Comparison of ENCODE assay signal across 9 cellular contexts in the genomic region with DNA sequence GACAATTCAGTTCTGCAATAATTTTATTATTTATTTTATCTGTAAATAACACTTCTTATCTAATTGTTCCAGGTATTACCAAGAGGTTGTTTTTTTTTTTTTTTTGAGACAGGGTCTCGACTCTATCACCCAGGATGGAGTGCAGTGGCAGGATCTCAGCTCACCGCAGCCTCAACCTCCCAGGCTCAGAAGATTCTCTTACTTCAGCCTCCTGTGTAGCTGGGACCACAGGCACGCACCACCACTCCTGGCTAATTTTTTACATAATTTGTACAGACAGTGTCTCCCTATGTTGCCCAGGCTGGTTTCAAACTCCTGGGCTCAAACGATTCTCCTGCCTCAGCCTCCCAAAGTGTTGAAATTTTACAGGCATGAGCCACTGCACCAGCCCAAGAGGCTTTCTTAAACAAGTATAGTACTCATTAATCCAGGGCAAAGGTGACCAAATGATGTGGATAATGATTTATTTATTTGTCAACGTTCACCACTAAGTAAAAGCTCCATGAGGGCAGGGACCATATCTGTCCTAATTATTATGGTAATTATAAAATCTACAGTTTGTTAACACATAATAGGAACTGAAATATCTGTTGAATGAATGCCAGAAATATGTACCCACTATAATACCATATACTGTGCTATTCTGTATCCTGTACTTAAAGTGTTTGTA. TPM values are rescaled to one million over a fixed set of nuclear protein-coding genes. Genes with fewer than 3 reads are reported as not detected.
DNase-seq lines count a peak whose midpoint lies in the region; ATAC-seq and TF ChIP-seq lines count a peak whose summit lies in the region.
"Had no signal": no experiment of that assay in that cellular context is flagged by ENCODE, and none has a peak within 500 bp of the region (broad histone marks: within the 10 kb centered on the region; RNA-seq: fewer than 3 reads in every experiment).

No MANE protein-coding gene starts in this region.

- peak overlapping the region; percentile 79 for H3K27ac ChIP-seq in ACC112 (ENCODE audit: low read depth, low read length)
- peak overlapping the region; percentile 36; the same call in 1 of the 2 replicates for H3K27ac ChIP-seq in GM23338 (ENCODE audit: low read depth)
- peak overlapping the region; percentile 49 for H3K27ac ChIP-seq in muscle layer of duodenum (ENCODE audit: low read length)
- H3K27ac ChIP-seq in H9 (ENCODE audit: insufficient read length, low read depth, low read length) = no peak overlapping the region

- no peaks in the 10 kb centered on the region for H3K23me2 ChIP-seq in H9 (ENCODE audit: insufficient read length, low read depth, low read length, poor library complexity, severe bottlenecking)

- H3T11ph ChIP-seq in H9 (ENCODE audit: low read length) = no peak overlapping the region

- no peak overlapping the region for H3K18ac ChIP-seq in H9 (ENCODE audit: insufficient read length, low read depth, low read length)

- H3K4ac ChIP-seq in H9 (ENCODE audit: low read depth, low read length) = no peak overlapping the region

- no peak overlapping the region for H3K56ac ChIP-seq in H9 (ENCODE audit: insufficient read length, low read depth, low read length)

- no peaks in the 10 kb centered on the region for H3K9me2 ChIP-seq in GM23338 (ENCODE audit: insufficient read depth)

- H2BK12ac ChIP-seq in H9 (ENCODE audit: insufficient read length, low read depth, low read length) = no peak overlapping the region

- no peak for TF ChIP-seq CTCF in GM23338 (conservative IDR thresholded peaks at IDR 0.05; ENCODE audit: low read depth in 2 of 2)
- no peak for TF ChIP-seq CTCF in endothelial cell (IDR thresholded peaks at IDR 0.05; ENCODE audit: unreplicated experiment)
- no peak for TF ChIP-seq CTCF in H9 (conservative IDR thresholded peaks at IDR 0.05)

- H3K9me3 ChIP-seq in muscle layer of duodenum (ENCODE audit: control insufficient read depth in 1 of 2, low read length in 2 of 2) (no peaks in the 10 kb centered on the region), H9 (ENCODE audit: control insufficient read depth, low read depth, low read length) (no peaks in the 10 kb centered on the region)

- H3K4me3 ChIP-seq in ACC112 (ENCODE audit: low read depth, low read length) (no peak overlapping the region), GM23338 (no peak overlapping the region), muscle layer of duodenum (ENCODE audit: low read depth in 1 of 2, low read length in 2 of 2) (no peak overlapping the region)

- no peaks in the 10 kb centered on the region for H3F3A ChIP-seq in GM23338 (replicated peaks; ENCODE audit: low read depth)

- H2AFZ ChIP-seq in ACC112 (ENCODE audit: low read length, unreplicated experiment) (no peak overlapping the region), GM23338 (no peak overlapping the region), H9 (ENCODE audit: low read length) (no peak overlapping the region)

- H4K5ac ChIP-seq in H9 (ENCODE audit: insufficient read length, low read depth, low read length) = no peak overlapping the region

- peaks cover 18% of the 10 kb centered on the region for H3K4me1 ChIP-seq in ACC112 (ENCODE audit: control insufficient read depth, insufficient read depth, low read length, unreplicated experiment)
- peaks cover 21% of the 10 kb centered on the region for H3K4me1 ChIP-seq in GM23338 (ENCODE audit: insufficient read depth)
- no peaks in the 10 kb centered on the region for H3K4me1 ChIP-seq in muscle layer of duodenum (ENCODE audit: control insufficient read depth in 1 of 2, insufficient read depth in 2 of 2, low read length in 2 of 2)
- H3K4me1 ChIP-seq in H9 (ENCODE audit: insufficient read depth, low read length) = no peaks in the 10 kb centered on the region

- H4K91ac ChIP-seq in H9 (ENCODE audit: insufficient read length, low read depth, low read length) = no peak overlapping the region

- no peak overlapping the region for H2BK5ac ChIP-seq in H9 (ENCODE audit: insufficient read length, low read length)

- H2BK20ac ChIP-seq in H9 (ENCODE audit: low read depth, low read length, poor library complexity, severe bottlenecking) = no peak overlapping the region

- ATAC-seq in GM23338 = no peak
- peak; percentile 39 for ATAC-seq in activated T-helper 17 cell treated with anti-CD3 and anti-CD28 coated beads, Interleukin-2, amount 50 U/mL, for 72 hours (replicated peaks)

- H3K79me2 ChIP-seq in ACC112 (ENCODE audit: control insufficient read depth, insufficient read depth, low read length, unreplicated experiment) (peaks cover 45% of the 10 kb centered on the region), GM23338 (replicated peaks; ENCODE audit: insufficient read depth) (peaks cover 4% of the 10 kb centered on the region), H9 (ENCODE audit: insufficient read depth, low read length) (no peaks in the 10 kb centered on the region)

- peaks cover 10% of the 10 kb centered on the region; the same call in 2 of the 3 replicates for H3K36me3 Mint-ChIP-seq in GM23338 (ENCODE audit: low read depth)
- H3K36me3 Mint-ChIP-seq in activated T-helper 17 cell treated with anti-CD3 and anti-CD28 coated beads, Interleukin-2, amount 50 U/mL, for 72 hours (ENCODE audit: low read depth) = peaks cover 100% of the 10 kb centered on the region
- H3K36me3 Mint-ChIP-seq in endothelial cell (ENCODE audit: low read depth, unreplicated experiment) = no peaks in the 10 kb centered on the region
- peaks cover 6 to 29% (median 16%) of the 10 kb centered on the region in 3 experiments; a peak in 5 of 7 replicates for H3K36me3 Mint-ChIP-seq in H9 (ENCODE audit: insufficient read depth in 1 of 3, low read depth in 3 of 3)

- no peak overlapping the region for H3K14ac ChIP-seq in H9 (ENCODE audit: insufficient read depth, low read length)

- H3K9ac ChIP-seq in H9 (ENCODE audit: extremely low read depth, insufficient read length, low read length) = no peak overlapping the region

- no peak overlapping the region for H4K8ac ChIP-seq in H9 (replicated peaks; ENCODE audit: insufficient read length, low read depth, low read length)

- H3K4me3 Mint-ChIP-seq in GM23338 = no peak overlapping the region
- H3K4me3 Mint-ChIP-seq in activated T-helper 17 cell treated with anti-CD3 and anti-CD28 coated beads, Interleukin-2, amount 50 U/mL, for 72 hours = peak overlapping the region; percentile 94
- H3K4me3 Mint-ChIP-seq in endothelial cell (ENCODE audit: unreplicated experiment) = no peak overlapping the region
- H3K4me3 Mint-ChIP-seq in H9 = no peak overlapping the region

- no peak overlapping the region for H2BK15ac ChIP-seq in H9 (ENCODE audit: low read depth, low read length)

- H3K27ac Mint-ChIP-seq in GM23338 (no peak overlapping the region), endothelial cell (ENCODE audit: unreplicated experiment) (no peak overlapping the region), H9 (no peak overlapping the region)
- H3K27ac Mint-ChIP-seq in activated T-helper 17 cell treated with anti-CD3 and anti-CD28 coated beads, Interleukin-2, amount 50 U/mL, for 72 hours = peak overlapping the region; percentile 90

- H3K4me1 Mint-ChIP-seq in GM23338 = peaks cover 6% of the 10 kb centered on the region; the same call in 2 of the 3 replicates
- H3K4me1 Mint-ChIP-seq in activated T-helper 17 cell treated with anti-CD3 and anti-CD28 coated beads, Interleukin-2, amount 50 U/mL, for 72 hours = peaks cover 30% of the 10 kb centered on the region
- no peaks in the 10 kb centered on the region for H3K4me1 Mint-ChIP-seq in endothelial cell (ENCODE audit: unreplicated experiment)
- peaks cover 4 to 8% of the 10 kb centered on the region in 2 experiments for H3K4me1 Mint-ChIP-seq in H9

- H2BK120ac ChIP-seq in H9 (ENCODE audit: low read depth, low read length, poor library complexity, severe bottlenecking) = no peak overlapping the region

- H3K4me2 ChIP-seq in GM23338 (peak overlapping the region; percentile 21; the same call in 1 of the 2 replicates), H9 (ENCODE audit: insufficient read depth, insufficient read length, low read length) (no peak overlapping the region)

- H4K20me1 ChIP-seq in GM23338 (replicated peaks; ENCODE audit: insufficient read depth) (no peaks in the 10 kb centered on the region), H9 (ENCODE audit: control insufficient read depth, insufficient read depth, insufficient read length) (no peaks in the 10 kb centered on the region)

- H3K36me3 ChIP-seq in ACC112 (ENCODE audit: insufficient read depth, low read length) = peaks cover 21% of the 10 kb centered on the region; the same call in 1 of the 2 replicates
- no peaks in the 10 kb centered on the region for H3K36me3 ChIP-seq in GM23338 (ENCODE audit: insufficient read depth)
- H3K36me3 ChIP-seq in muscle layer of duodenum (ENCODE audit: control insufficient read depth in 1 of 2, insufficient read depth in 2 of 2, low read length in 2 of 2) = peaks cover 6 to 11% of the 10 kb centered on the region in 2 donors

- H3K27me3 ChIP-seq in ACC112 (ENCODE audit: insufficient read depth, low read length) (no peaks in the 10 kb centered on the region), GM23338 (ENCODE audit: insufficient read depth) (no peaks in the 10 kb centered on the region), muscle layer of duodenum (ENCODE audit: low read depth, low read length) (no peaks in the 10 kb centered on the region), H9 (ENCODE audit: insufficient read depth, low read length) (no peaks in the 10 kb centered on the region)

- H3K27me3 Mint-ChIP-seq in GM23338 (ENCODE audit: insufficient read depth, low read depth, poor library complexity) = no peaks in the 10 kb centered on the region
- H3K27me3 Mint-ChIP-seq in activated T-helper 17 cell treated with anti-CD3 and anti-CD28 coated beads, Interleukin-2, amount 50 U/mL, for 72 hours = no peaks in the 10 kb centered on the region
- H3K27me3 Mint-ChIP-seq in endothelial cell (ENCODE audit: unreplicated experiment) = no peaks in the 10 kb centered on the region
- H3K27me3 Mint-ChIP-seq in H9 (ENCODE audit: low read depth) = no peaks in the 10 kb centered on the region

- no peaks in the 10 kb centered on the region for H3K79me1 ChIP-seq in H9 (ENCODE audit: insufficient read depth, low read depth, low read length, poor library complexity, severe bottlenecking)

- no peak for DNase-seq in GM23338 (ENCODE audit: low spot score)
- no peak for DNase-seq in HUDEP-2 (lab: John Stamatoyannopoulos, UW; ENCODE audit: unreplicated experiment in 76 of 76)
- no peak for DNase-seq in endothelial cell (ENCODE audit: low spot score)
- DNase-seq in RKO (ENCODE audit: low spot score) = no peak
- no peak for DNase-seq in H9
- DNase-seq: NCI-H510A had no signal

- H2AK5ac ChIP-seq in H9 (ENCODE audit: insufficient read length, low read length) = no peak overlapping the region

- H3K9me3 Mint-ChIP-seq in GM23338 (no peaks in the 10 kb centered on the region), endothelial cell (ENCODE audit: unreplicated experiment) (no peaks in the 10 kb centered on the region), H9 (no peaks in the 10 kb centered on the region)
- no peaks in the 10 kb centered on the region for H3K9me3 Mint-ChIP-seq in activated T-helper 17 cell treated with anti-CD3 and anti-CD28 coated beads, Interleukin-2, amount 50 U/mL, for 72 hours

- no CpG with 5 or more reads among the region's 5 CpGs for WGBS in H9 (ENCODE audit: extremely low coverage, insufficient read length, low lambda C conversion rate)

- no peak overlapping the region for H3K23ac ChIP-seq in H9 (ENCODE audit: insufficient read length, low read depth, low read length)

RNA-seq across cellular contexts. Expression of gene STK17B, which starts 12.0 kb away (rescaled TPM):
- total RNA-seq in GM23338 (2014; rRNA removed; shearing (Covaris generic)) = 12.8 and 13.7 TPM in 2 replicates
- polyA plus RNA-seq in GM23338 (2016; fragmentation: Nextera tagmentation; extraction: Ambion mirVana) = 4.3 and 5.7 TPM in 2 replicates
- total RNA-seq in activated T-helper 17 cell treated with anti-CD3 and anti-CD28 coated beads, Interleukin-2, amount 50 U/mL, for 72 hours = 100 to 1,000 TPM; 168 to 190 TPM
- total RNA-seq in endothelial cell (ENCODE audit: unreplicated experiment) (7.9 TPM), H9 (2021) (6.1 and 6.3 TPM in 2 replicates)

Comparison
In these comparisons a context has a peak if more than half of its experiments do, and no peak if none do; other contexts are left out.
1. RNA of gene STK17B, which starts 12.0 kb away (total RNA-seq): 168 to 190 TPM in activated T-helper 17 cell treated with anti-CD3 and anti-CD28 coated beads, Interleukin-2, amount 50 U/mL, for 72 hours; 12.8 to 13.7 TPM in GM23338, 7.9 TPM in endothelial cell (single experiment) and 6.1 to 6.3 TPM in H9; every median in the first group is over 10 times any median in the second.